In genomic region chr11:33094157-33094556, GRCh38 we compare ENCODE assay signal across 27 cellular contexts.
"Had no signal": no experiment of that assay in that cellular context is flagged by ENCODE, and none has a peak within 500 bp of the region (broad histone marks: within the 10 kb centered on the region; RNA-seq: fewer than 3 reads in every experiment).

No MANE protein-coding gene starts in this region.

- H3K27ac ChIP-seq: colonic mucosa, coronary artery, dorsolateral prefrontal cortex, epithelial cell of prostate, esophagus muscularis mucosa, esophagus squamous epithelium, foreskin keratinocyte, gastrocnemius medialis, gastroesophageal sphincter, heart left ventricle, heart right ventricle had no signal

- FAIRE-seq: colon, endometrium, endothelial cell of umbilical vein had no signal

- H3K4me1 ChIP-seq: colonic mucosa, esophagus muscularis mucosa, foreskin keratinocyte, gastrocnemius medialis, gastroesophageal sphincter, heart left ventricle, heart right ventricle had no signal

- H3K27me3 ChIP-seq: colonic mucosa, dorsolateral prefrontal cortex, esophagus muscularis mucosa, esophagus squamous epithelium, foreskin keratinocyte, gastrocnemius medialis, gastroesophageal sphincter, heart left ventricle, heart right ventricle had no signal

- DNase-seq: colonic mucosa; cortex of kidney; dermis blood vessel endothelial cell; dorsolateral prefrontal cortex; effector CD4-positive, alpha-beta T cell; effector CD8-positive, alpha-beta T cell; effector memory CD4-positive, alpha-beta T cell; effector memory CD8-positive, alpha-beta T cell; endodermal cell; erythroblast; esophagus squamous epithelium; foreskin fibroblast; foreskin keratinocyte; foreskin melanocyte; gastrocnemius medialis; glutamatergic neuron; head of caudate nucleus; heart left ventricle; heart right ventricle had no signal

- H3K4me3 ChIP-seq: colonic mucosa, coronary artery, dorsolateral prefrontal cortex, esophagus muscularis mucosa, esophagus squamous epithelium, gastrocnemius medialis, gastroesophageal sphincter, heart left ventricle, heart right ventricle had no signal

- H3K9me3 ChIP-seq: colonic mucosa, esophagus muscularis mucosa, esophagus squamous epithelium, gastrocnemius medialis, gastroesophageal sphincter, heart left ventricle, heart right ventricle had no signal

- ATAC-seq: effector memory CD8-positive, alpha-beta T cell; esophagus mucosa; foreskin keratinocyte; gastrocnemius medialis; gastroesophageal sphincter; heart left ventricle; heart right ventricle had no signal
